Comparison of ENCODE assay signal across 1 cellular context in the genomic region with DNA sequence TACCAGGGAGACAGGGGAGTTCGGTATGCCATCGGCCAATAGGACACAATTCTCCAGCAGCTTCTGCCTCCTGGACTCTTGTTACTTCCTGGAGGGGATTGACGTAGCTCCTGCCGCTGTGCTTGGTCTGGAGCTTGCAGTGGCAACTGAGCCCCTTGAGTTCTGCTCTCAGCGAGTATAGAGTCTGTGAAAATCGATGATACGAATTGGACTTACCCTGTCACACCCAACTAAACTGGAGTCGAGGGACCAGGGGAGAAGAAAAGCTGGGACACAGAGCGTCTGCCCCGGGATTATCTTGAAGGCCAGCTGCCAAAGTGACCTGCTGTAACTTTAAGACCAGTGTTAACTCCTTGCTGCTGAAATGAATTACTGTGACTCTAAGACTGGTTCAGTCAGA.
TF ChIP-seq lines count a peak whose summit lies in the region.

No MANE protein-coding gene starts in this region.

TF ChIP-seq in H1, 55 proteins besides CTCF, POLR2A, EP300 and RAD21:
- TF ChIP-seq JUND (IDR thresholded peaks at IDR 0.05; ENCODE audit: low read length) (no peak), SIX5 (IDR thresholded peaks at IDR 0.05; ENCODE audit: low read depth, low read length) (no peak), SP4 (IDR thresholded peaks at IDR 0.05; ENCODE audit: low read length) (no peak), CHD2 (IDR thresholded peaks at IDR 0.05; ENCODE audit: low read length) (no peak), ASH2L (IDR thresholded peaks at IDR 0.05; ENCODE audit: low read length) (no peak), GABPA (IDR thresholded peaks at IDR 0.05; ENCODE audit: borderline replicate concordance, insufficient read depth, low read length) (no peak), PHF8 (conservative IDR thresholded peaks at IDR 0.05; ENCODE audit: low read depth, low read length) (no peak), TAF1 (IDR thresholded peaks at IDR 0.05; ENCODE audit: low read depth, low read length) (no peak), TCF12 (IDR thresholded peaks at IDR 0.05; ENCODE audit: low read depth, low read length) (no peak), SRF (IDR thresholded peaks at IDR 0.05; ENCODE audit: low read depth, low read length) (no peak), GTF2F1 (IDR thresholded peaks at IDR 0.05; ENCODE audit: borderline replicate concordance, low read depth, low read length) (no peak), KDM5A (IDR thresholded peaks at IDR 0.05; ENCODE audit: low read length) (no peak), RNF2 (IDR thresholded peaks at IDR 0.05; ENCODE audit: borderline replicate concordance, low read depth, low read length, missing control alignments, poor library complexity, severe bottlenecking) (no peak)
- TF ChIP-seq, protein P1, sequence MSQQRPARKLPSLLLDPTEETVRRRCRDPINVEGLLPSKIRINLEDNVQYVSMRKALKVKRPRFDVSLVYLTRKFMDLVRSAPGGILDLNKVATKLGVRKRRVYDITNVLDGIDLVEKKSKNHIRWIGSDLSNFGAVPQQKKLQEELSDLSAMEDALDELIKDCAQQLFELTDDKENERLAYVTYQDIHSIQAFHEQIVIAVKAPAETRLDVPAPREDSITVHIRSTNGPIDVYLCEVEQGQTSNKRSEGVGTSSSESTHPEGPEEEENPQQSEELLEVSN (IDR thresholded peaks at IDR 0.05) = no peak
- TF ChIP-seq, protein P2, sequence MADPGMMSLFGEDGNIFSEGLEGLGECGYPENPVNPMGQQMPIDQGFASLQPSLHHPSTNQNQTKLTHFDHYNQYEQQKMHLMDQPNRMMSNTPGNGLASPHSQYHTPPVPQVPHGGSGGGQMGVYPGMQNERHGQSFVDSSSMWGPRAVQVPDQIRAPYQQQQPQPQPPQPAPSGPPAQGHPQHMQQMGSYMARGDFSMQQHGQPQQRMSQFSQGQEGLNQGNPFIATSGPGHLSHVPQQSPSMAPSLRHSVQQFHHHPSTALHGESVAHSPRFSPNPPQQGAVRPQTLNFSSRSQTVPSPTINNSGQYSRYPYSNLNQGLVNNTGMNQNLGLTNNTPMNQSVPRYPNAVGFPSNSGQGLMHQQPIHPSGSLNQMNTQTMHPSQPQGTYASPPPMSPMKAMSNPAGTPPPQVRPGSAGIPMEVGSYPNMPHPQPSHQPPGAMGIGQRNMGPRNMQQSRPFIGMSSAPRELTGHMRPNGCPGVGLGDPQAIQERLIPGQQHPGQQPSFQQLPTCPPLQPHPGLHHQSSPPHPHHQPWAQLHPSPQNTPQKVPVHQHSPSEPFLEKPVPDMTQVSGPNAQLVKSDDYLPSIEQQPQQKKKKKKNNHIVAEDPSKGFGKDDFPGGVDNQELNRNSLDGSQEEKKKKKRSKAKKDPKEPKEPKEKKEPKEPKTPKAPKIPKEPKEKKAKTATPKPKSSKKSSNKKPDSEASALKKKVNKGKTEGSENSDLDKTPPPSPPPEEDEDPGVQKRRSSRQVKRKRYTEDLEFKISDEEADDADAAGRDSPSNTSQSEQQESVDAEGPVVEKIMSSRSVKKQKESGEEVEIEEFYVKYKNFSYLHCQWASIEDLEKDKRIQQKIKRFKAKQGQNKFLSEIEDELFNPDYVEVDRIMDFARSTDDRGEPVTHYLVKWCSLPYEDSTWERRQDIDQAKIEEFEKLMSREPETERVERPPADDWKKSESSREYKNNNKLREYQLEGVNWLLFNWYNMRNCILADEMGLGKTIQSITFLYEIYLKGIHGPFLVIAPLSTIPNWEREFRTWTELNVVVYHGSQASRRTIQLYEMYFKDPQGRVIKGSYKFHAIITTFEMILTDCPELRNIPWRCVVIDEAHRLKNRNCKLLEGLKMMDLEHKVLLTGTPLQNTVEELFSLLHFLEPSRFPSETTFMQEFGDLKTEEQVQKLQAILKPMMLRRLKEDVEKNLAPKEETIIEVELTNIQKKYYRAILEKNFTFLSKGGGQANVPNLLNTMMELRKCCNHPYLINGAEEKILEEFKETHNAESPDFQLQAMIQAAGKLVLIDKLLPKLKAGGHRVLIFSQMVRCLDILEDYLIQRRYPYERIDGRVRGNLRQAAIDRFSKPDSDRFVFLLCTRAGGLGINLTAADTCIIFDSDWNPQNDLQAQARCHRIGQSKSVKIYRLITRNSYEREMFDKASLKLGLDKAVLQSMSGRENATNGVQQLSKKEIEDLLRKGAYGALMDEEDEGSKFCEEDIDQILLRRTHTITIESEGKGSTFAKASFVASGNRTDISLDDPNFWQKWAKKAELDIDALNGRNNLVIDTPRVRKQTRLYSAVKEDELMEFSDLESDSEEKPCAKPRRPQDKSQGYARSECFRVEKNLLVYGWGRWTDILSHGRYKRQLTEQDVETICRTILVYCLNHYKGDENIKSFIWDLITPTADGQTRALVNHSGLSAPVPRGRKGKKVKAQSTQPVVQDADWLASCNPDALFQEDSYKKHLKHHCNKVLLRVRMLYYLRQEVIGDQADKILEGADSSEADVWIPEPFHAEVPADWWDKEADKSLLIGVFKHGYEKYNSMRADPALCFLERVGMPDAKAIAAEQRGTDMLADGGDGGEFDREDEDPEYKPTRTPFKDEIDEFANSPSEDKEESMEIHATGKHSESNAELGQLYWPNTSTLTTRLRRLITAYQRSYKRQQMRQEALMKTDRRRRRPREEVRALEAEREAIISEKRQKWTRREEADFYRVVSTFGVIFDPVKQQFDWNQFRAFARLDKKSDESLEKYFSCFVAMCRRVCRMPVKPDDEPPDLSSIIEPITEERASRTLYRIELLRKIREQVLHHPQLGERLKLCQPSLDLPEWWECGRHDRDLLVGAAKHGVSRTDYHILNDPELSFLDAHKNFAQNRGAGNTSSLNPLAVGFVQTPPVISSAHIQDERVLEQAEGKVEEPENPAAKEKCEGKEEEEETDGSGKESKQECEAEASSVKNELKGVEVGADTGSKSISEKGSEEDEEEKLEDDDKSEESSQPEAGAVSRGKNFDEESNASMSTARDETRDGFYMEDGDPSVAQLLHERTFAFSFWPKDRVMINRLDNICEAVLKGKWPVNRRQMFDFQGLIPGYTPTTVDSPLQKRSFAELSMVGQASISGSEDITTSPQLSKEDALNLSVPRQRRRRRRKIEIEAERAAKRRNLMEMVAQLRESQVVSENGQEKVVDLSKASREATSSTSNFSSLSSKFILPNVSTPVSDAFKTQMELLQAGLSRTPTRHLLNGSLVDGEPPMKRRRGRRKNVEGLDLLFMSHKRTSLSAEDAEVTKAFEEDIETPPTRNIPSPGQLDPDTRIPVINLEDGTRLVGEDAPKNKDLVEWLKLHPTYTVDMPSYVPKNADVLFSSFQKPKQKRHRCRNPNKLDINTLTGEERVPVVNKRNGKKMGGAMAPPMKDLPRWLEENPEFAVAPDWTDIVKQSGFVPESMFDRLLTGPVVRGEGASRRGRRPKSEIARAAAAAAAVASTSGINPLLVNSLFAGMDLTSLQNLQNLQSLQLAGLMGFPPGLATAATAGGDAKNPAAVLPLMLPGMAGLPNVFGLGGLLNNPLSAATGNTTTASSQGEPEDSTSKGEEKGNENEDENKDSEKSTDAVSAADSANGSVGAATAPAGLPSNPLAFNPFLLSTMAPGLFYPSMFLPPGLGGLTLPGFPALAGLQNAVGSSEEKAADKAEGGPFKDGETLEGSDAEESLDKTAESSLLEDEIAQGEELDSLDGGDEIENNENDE (IDR thresholded peaks at IDR 0.05; ENCODE audit: insufficient replicate concordance, low read length) = no peak
